2 cellular contexts compared by ENCODE assay signal in genomic region chr3:108288192-108288591, GRCh38.
TF ChIP-seq lines count a peak whose summit lies in the region.

No MANE protein-coding gene starts in this region.

TF ChIP-seq in A549, 52 proteins besides CTCF, POLR2A, EP300 and RAD21:
- TF ChIP-seq MAFK (IDR thresholded peaks at IDR 0.05; ENCODE audit: partially characterized antibody) = peak; percentile 96

TF ChIP-seq in H1, 55 proteins besides CTCF, POLR2A, EP300 and RAD21:
- TF ChIP-seq MAFK (IDR thresholded peaks at IDR 0.05; ENCODE audit: low read depth, low read length) = peak; percentile 71; the same call in 1 of the 2 replicates
